Comparison of ENCODE assay signal across 25 cellular contexts in the genomic region with DNA sequence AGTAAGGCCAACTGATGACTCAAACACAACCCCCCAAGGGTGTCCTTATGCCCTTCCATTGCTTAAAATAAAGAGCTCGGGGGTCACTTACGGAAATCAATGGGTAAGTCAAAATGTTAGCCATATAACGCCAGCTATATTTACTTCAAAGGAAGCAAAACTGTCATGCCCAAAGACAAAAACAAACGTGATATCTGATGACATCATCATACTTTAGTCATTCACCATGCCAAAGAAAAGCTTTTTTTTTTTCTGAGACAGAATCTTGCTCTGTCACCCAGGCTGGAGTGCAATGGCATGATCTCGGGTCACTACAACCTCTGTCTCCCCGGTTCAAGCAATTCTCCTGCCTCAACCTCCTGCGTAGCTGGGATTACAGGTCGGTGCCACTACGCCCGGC.
"Had no signal": no experiment of that assay in that cellular context is flagged by ENCODE, and none has a peak within 500 bp of the region (broad histone marks: within the 10 kb centered on the region; RNA-seq: fewer than 3 reads in every experiment).

No MANE protein-coding gene starts in this region.

- ATAC-seq: activated T-cell treated with anti-CD3 and anti-CD28 coated beads, Interleukin-2, amount 50 U/mL, for 4 hours; T-helper 17 cell; WTC11 had no signal

- H3K36me3 ChIP-seq: colonic mucosa, MG63, Peyer's patch had no signal

- H3K27me3 ChIP-seq: colonic mucosa, MG63, Peyer's patch had no signal

- H3K27ac Mint-ChIP-seq: activated CD4-positive, alpha-beta memory T cell treated with anti-CD3 and anti-CD28 coated beads for 36 hours; activated CD4-positive, alpha-beta T cell treated with anti-CD3 and anti-CD28 coated beads, Interleukin-2, amount 10 ng/mL, durations not matched to agents 7 days and 5 days; activated naive CD8-positive, alpha-beta T cell; T-helper 17 cell; WTC11 had no signal

- H3K36me3 Mint-ChIP-seq: activated CD4-positive, alpha-beta memory T cell treated with anti-CD3 and anti-CD28 coated beads for 36 hours; activated naive CD8-positive, alpha-beta T cell had no signal

- H3K4me1 ChIP-seq: colonic mucosa, Peyer's patch had no signal

- DNase-seq: activated CD4-positive, alpha-beta memory T cell treated with anti-CD3 and anti-CD28 coated beads for 36 hours; activated CD4-positive, alpha-beta T cell treated with anti-CD3 and anti-CD28 coated beads, Interleukin-2, amount 10 ng/mL, durations not matched to agents 7 days and 5 days; activated CD4-positive, CD25-positive, alpha-beta regulatory T cell treated with anti-CD3 and anti-CD28 coated beads, Interleukin-2, amount 50 U/mL, for 72 hours; activated CD8-positive, alpha-beta memory T cell treated with anti-CD3 and anti-CD28 coated beads for 24 hours; activated effector memory CD4-positive, alpha-beta T cell treated with anti-CD3 and anti-CD28 coated beads, Interleukin-2, amount 50 U/mL, for 16 hours; activated naive CD4-positive, alpha-beta T cell treated with Interleukin-2 at 50 U/mL for 16 hours; activated T-cell treated with anti-CD3 and anti-CD28 coated beads, Interleukin-2, amount 50 U/mL, for 4 hours; caudate nucleus; colonic mucosa; MG63; MV-4-11; NCI-H1092 treated with DMSO at 0.1 percent for 48 hours; NCI-H1417 treated with DMSO at 0.1 percent for 48 hours; NCI-H1694 treated with DMSO at 0.1 percent for 48 hours; NCI-H2081; NCI-H510A treated with DMSO at 0.1 percent for 48 hours; NCI-H69; NK-92 treated with Interleukin-12 subunit alpha and Interleukin-12 subunit beta, amount 100 ng/mL, for 24 hours; OCI-M1; Peyer's patch; SHP77 treated with DMSO at 0.1 percent for 48 hours; T-helper 17 cell; T-helper 9 cell had no signal

- H3K9me3 ChIP-seq: colonic mucosa, MG63, Peyer's patch had no signal

- H3K4me3 ChIP-seq: colonic mucosa, MG63, Peyer's patch had no signal

- H3K9me3 Mint-ChIP-seq: activated CD4-positive, alpha-beta memory T cell treated with anti-CD3 and anti-CD28 coated beads for 36 hours; activated CD4-positive, alpha-beta T cell treated with anti-CD3 and anti-CD28 coated beads, Interleukin-2, amount 10 ng/mL, durations not matched to agents 7 days and 5 days; activated T-cell treated with anti-CD3 and anti-CD28 coated beads, Interleukin-2, amount 50 U/mL, for 4 hours had no signal

- H3K27me3 Mint-ChIP-seq: activated CD4-positive, alpha-beta memory T cell treated with anti-CD3 and anti-CD28 coated beads for 36 hours had no signal

- H3K4me3 Mint-ChIP-seq: activated CD4-positive, alpha-beta memory T cell treated with anti-CD3 and anti-CD28 coated beads for 36 hours; activated CD4-positive, alpha-beta T cell treated with anti-CD3 and anti-CD28 coated beads, Interleukin-2, amount 10 ng/mL, durations not matched to agents 7 days and 5 days; activated naive CD8-positive, alpha-beta T cell; activated T-cell treated with anti-CD3 and anti-CD28 coated beads, Interleukin-2, amount 50 U/mL, for 4 hours; T-helper 17 cell; WTC11 had no signal

- H3K27ac ChIP-seq: colonic mucosa, Peyer's patch had no signal
